Comparison of ENCODE assay signal across 8 cellular contexts in genomic region chr1:234975122-234975940, GRCh38.
DNase-seq lines count a peak whose midpoint lies in the region; ATAC-seq and TF ChIP-seq lines count a peak whose summit lies in the region.

No MANE protein-coding gene starts in this region.

- ATAC-seq in activated T-cell treated with anti-CD3 and anti-CD28 coated beads, Interleukin-2, amount 50 U/mL, for 72 hours (replicated peaks in 1 of 2), result no peak
- peak; percentile 79 for ATAC-seq in Panc1
- no peak for ATAC-seq in GM18505 (IDR thresholded peaks at IDR 0.05; ENCODE audit: unreplicated experiment)
- no peak for ATAC-seq in HG03196 (IDR thresholded peaks at IDR 0.05; ENCODE audit: unreplicated experiment)

- H3K36me3 ChIP-seq in Panc1 (ENCODE audit: control insufficient read depth, insufficient read depth, low read length) (no peaks in the 10 kb centered on the region), duodenal mucosa (ENCODE audit: control insufficient read depth in 1 of 2, insufficient read depth in 2 of 2, low read length in 2 of 2) (no peaks in the 10 kb centered on the region)

- peak overlapping the region; percentile 14 to 55 for H3K4me3 Mint-ChIP-seq in activated T-cell treated with anti-CD3 and anti-CD28 coated beads, Interleukin-2, amount 50 U/mL, for 72 hours

- H3K36me3 Mint-ChIP-seq in activated T-cell treated with anti-CD3 and anti-CD28 coated beads, Interleukin-2, amount 50 U/mL, for 72 hours (ENCODE audit: insufficient read depth in 2 of 2), result peaks cover 8 to 12% of the 10 kb centered on the region in 2 donors

- in situ Hi-C loops in Panc1 (cut with HindIII; ENCODE audit: low pct_unique_long_range_greater_than_20kb, low sequenced_read_pairs), result loop anchor here (25.0 kb wide), 1 partner anchor 238 kb away; no protein-coding TSS in a partner anchor

- H3K27me3 ChIP-seq in Panc1 (ENCODE audit: control insufficient read depth, insufficient read depth, low read length) (no peaks in the 10 kb centered on the region), duodenal mucosa (ENCODE audit: control insufficient read depth in 1 of 2, insufficient read depth in 2 of 2, low read length in 2 of 2) (no peaks in the 10 kb centered on the region)

- H3K27ac Mint-ChIP-seq in activated T-cell treated with anti-CD3 and anti-CD28 coated beads, Interleukin-2, amount 50 U/mL, for 72 hours, result peak overlapping the region; percentile 10

- CTCF ChIA-PET in Panc1 (lab: Charles Lee), result interaction anchor here (0.6 kb wide), 3 partner anchors 9 to 231 kb away, joined by 3 read pairs; no protein-coding TSS in a partner anchor

- H3K4me3 ChIP-seq in Panc1 (ENCODE audit: low read depth in 2 of 2, low read length in 2 of 2) (no peak overlapping the region), duodenal mucosa (ENCODE audit: low read depth in 1 of 2, low read length in 2 of 2) (no peak overlapping the region)

- H3K4me1 ChIP-seq in Panc1 (ENCODE audit: control insufficient read depth, insufficient read depth, low read length) (peaks cover 96% of the 10 kb centered on the region), duodenal mucosa (ENCODE audit: control insufficient read depth in 1 of 2, insufficient read depth in 2 of 2, low read length in 2 of 2) (peaks cover 91 to 93% of the 10 kb centered on the region in 2 donors)

- TF ChIP-seq POLR2A in GM18505 (IDR thresholded peaks at IDR 0.05; ENCODE audit: borderline replicate concordance, extremely low read depth, insufficient read depth, insufficient read length), result no peak

- peaks cover 99% of the 10 kb centered on the region for H3K4me1 Mint-ChIP-seq in activated T-cell treated with anti-CD3 and anti-CD28 coated beads, Interleukin-2, amount 50 U/mL, for 72 hours (ENCODE audit: low read depth)

- POLR2A ChIA-PET in Panc1 (lab: Charles Lee), result interaction anchor here (0.6 to 1.5 kb wide), 8 partner anchors 10 to 362 kb away, joined by 3 to 8 read pairs (median 4); no protein-coding TSS in a partner anchor

- peaks cover 0 to 4% of the 10 kb centered on the region in 2 donors for H3K9me3 Mint-ChIP-seq in activated T-cell treated with anti-CD3 and anti-CD28 coated beads, Interleukin-2, amount 50 U/mL, for 72 hours

- DNase-seq in activated T-cell treated with anti-CD3 and anti-CD28 coated beads, Interleukin-2, amount 50 U/mL, for 72 hours, result no peak
- no peak for DNase-seq in activated T-cell treated with anti-CD3 and anti-CD28 coated beads, Interleukin-2, amount 50 U/mL, for 1 hour
- no peak for DNase-seq in Panc1 (ENCODE audit: low read depth, low spot score)
- peak; percentile 95 for DNase-seq in non-pigmented ciliary epithelial cell (ENCODE audit: low read depth)
- no peak for DNase-seq in activated CD4-positive, alpha-beta T cell treated with anti-CD3 and anti-CD28 coated beads, Interleukin-2, amount 50 U/mL, for 1 hour

- intact Hi-C loops in Panc1 (cut with micrococcal nuclease; ENCODE audit: unreplicated experiment), result loop anchor here (5.0 kb wide), 2 partner anchors 363 to 478 kb away; partner anchors contain the start of gene IRF2BP2

- H3K9me3 ChIP-seq in Panc1 (ENCODE audit: control insufficient read depth, insufficient read depth, low read depth, low read length), result no peaks in the 10 kb centered on the region
- no peaks in the 10 kb centered on the region for H3K9me3 ChIP-seq in duodenal mucosa (ENCODE audit: control insufficient read depth in 1 of 2, low read length in 2 of 2)

- H3K9ac ChIP-seq in duodenal mucosa (ENCODE audit: low read depth in 1 of 2, low read length in 2 of 2), result peak overlapping the region in 1 of 2 donors; percentile 5

- no peaks in the 10 kb centered on the region for H3K27me3 Mint-ChIP-seq in activated T-cell treated with anti-CD3 and anti-CD28 coated beads, Interleukin-2, amount 50 U/mL, for 72 hours (ENCODE audit: low read depth)

- no TSS peak for BruUV-seq in Panc1 (replicated peaks; lab: Mats Ljungman, UMichigan)

- H3K27ac ChIP-seq in Panc1 (ENCODE audit: low read length) (peak overlapping the region; percentile 100), duodenal mucosa (ENCODE audit: low read depth, low read length) (peak overlapping the region; percentile 55)

- no peak for TF ChIP-seq CTCF in Panc1 (IDR thresholded peaks at IDR 0.05)
